ENCODE assay signal across 32 cellular contexts in genomic region chr17:20045476-20045875, GRCh38.
"Had no signal": no experiment of that assay in that cellular context is flagged by ENCODE, and none has a peak within 500 bp of the region (broad histone marks: within the 10 kb centered on the region; RNA-seq: fewer than 3 reads in every experiment).

No MANE protein-coding gene starts in this region.

- H3K9me3 Mint-ChIP-seq: activated B cell treated with CpG ODN at 0.5 μM for 24 hours; activated CD8-positive, alpha-beta T cell treated with anti-CD3 and anti-CD28 coated beads for 36 hours; activated T-cell treated with anti-CD3 and anti-CD28 coated beads, Interleukin-2, amount 50 U/mL, for 4 hours; activated T-helper 17 cell treated with anti-CD3 and anti-CD28 coated beads, Interleukin-2, amount 50 U/mL, for 72 hours; central memory CD8-positive, alpha-beta T cell; dendritic cell treated with granulocyte-macrophage colony-stimulating factor and Interleukin-4, amounts not matched to agents 40 ng/mL and 50 ng/mL, for 4 days; endodermal cell; T-helper 2 cell treated with Interferon-gamma antibody and Interleukin-4, amounts not matched to agents 5 μg/mL and 100 μg/mL, for 36 hours had no signal

- FAIRE-seq: astrocyte, bronchial epithelial cell, frontal cortex had no signal

- H3K27ac ChIP-seq: brain microvascular endothelial cell, coronary artery, WERI-Rb-1 had no signal

- H3K36me3 ChIP-seq: brain microvascular endothelial cell, WERI-Rb-1 had no signal

- ATAC-seq: activated CD4-positive, CD25-positive, alpha-beta regulatory T cell treated with anti-CD3 and anti-CD28 coated beads, Interleukin-2, amount 50 U/mL, for 24 hours; activated CD8-positive, alpha-beta T cell treated with anti-CD3 and anti-CD28 coated beads for 36 hours; activated T-cell treated with anti-CD3 and anti-CD28 coated beads, Interleukin-2, amount 50 U/mL, for 4 hours; activated T-helper 17 cell treated with anti-CD3 and anti-CD28 coated beads, Interleukin-2, amount 50 U/mL, for 72 hours; esophagus mucosa had no signal

- H3K36me3 Mint-ChIP-seq: activated naive CD8-positive, alpha-beta T cell had no signal

- H3K27ac Mint-ChIP-seq: activated B cell treated with CpG ODN at 0.5 μM for 24 hours; activated CD8-positive, alpha-beta T cell treated with anti-CD3 and anti-CD28 coated beads for 36 hours; activated naive CD8-positive, alpha-beta T cell; activated T-helper 17 cell treated with anti-CD3 and anti-CD28 coated beads, Interleukin-2, amount 50 U/mL, for 72 hours; endodermal cell; T-helper 2 cell treated with Interferon-gamma antibody and Interleukin-4, amounts not matched to agents 5 μg/mL and 100 μg/mL, for 36 hours had no signal

- H3K27me3 ChIP-seq: brain microvascular endothelial cell, dorsolateral prefrontal cortex had no signal

- H3K27me3 Mint-ChIP-seq: activated CD8-positive, alpha-beta T cell treated with anti-CD3 and anti-CD28 coated beads for 36 hours; activated T-helper 17 cell treated with anti-CD3 and anti-CD28 coated beads, Interleukin-2, amount 50 U/mL, for 72 hours; central memory CD8-positive, alpha-beta T cell; dendritic cell treated with granulocyte-macrophage colony-stimulating factor and Interleukin-4, amounts not matched to agents 40 ng/mL and 50 ng/mL, for 4 days had no signal

- H3K4me1 Mint-ChIP-seq: activated B cell treated with CpG ODN at 0.5 μM for 24 hours; activated T-helper 17 cell treated with anti-CD3 and anti-CD28 coated beads, Interleukin-2, amount 50 U/mL, for 72 hours; endodermal cell had no signal

- H3K4me3 ChIP-seq: coronary artery had no signal

- DNase-seq: activated B cell treated with CpG ODN at 0.5 μM for 24 hours; activated CD4-positive, alpha-beta T cell treated with anti-CD3 and anti-CD28 coated beads for 48 hours; activated CD4-positive, alpha-beta T cell treated with anti-CD3 and anti-CD28 coated beads, Interleukin-2, amount 50 U/mL, for 1 hour; activated CD4-positive, alpha-beta T cell treated with anti-CD3 and anti-CD28 coated beads, Interleukin-2, amount 50 U/mL, for 48 hours; activated CD8-positive, alpha-beta memory T cell treated with anti-CD3 and anti-CD28 coated beads for 24 hours; activated CD8-positive, alpha-beta T cell treated with anti-CD3 and anti-CD28 coated beads for 36 hours; activated effector memory CD4-positive, alpha-beta T cell treated with Interleukin-2 at 50 U/mL for 16 hours; activated gamma-delta T cell treated with Interleukin-2 at 50 U/mL for 16 hours; activated naive CD4-positive, alpha-beta T cell treated with anti-CD3 and anti-CD28 coated beads, Interleukin-2, amount 50 U/mL, for 16 hours; activated naive CD4-positive, alpha-beta T cell treated with Interleukin-2 at 50 U/mL for 16 hours; activated T-cell treated with anti-CD3 and anti-CD28 coated beads, Interleukin-2, amount 50 U/mL, for 4 hours; amniotic stem cell; anterior cingulate cortex; brain microvascular endothelial cell; dorsolateral prefrontal cortex; effector memory CD4-positive, alpha-beta T cell; endodermal cell; foreskin fibroblast; head of caudate nucleus; T1000; WERI-Rb-1 had no signal

- H3K4me3 Mint-ChIP-seq: activated B cell treated with CpG ODN at 0.5 μM for 24 hours; activated CD8-positive, alpha-beta T cell treated with anti-CD3 and anti-CD28 coated beads for 36 hours; activated naive CD8-positive, alpha-beta T cell; activated T-cell treated with anti-CD3 and anti-CD28 coated beads, Interleukin-2, amount 50 U/mL, for 4 hours; activated T-helper 17 cell treated with anti-CD3 and anti-CD28 coated beads, Interleukin-2, amount 50 U/mL, for 72 hours; central memory CD8-positive, alpha-beta T cell; dendritic cell treated with granulocyte-macrophage colony-stimulating factor and Interleukin-4, amounts not matched to agents 40 ng/mL and 50 ng/mL, for 4 days; endodermal cell; T-helper 2 cell treated with Interferon-gamma antibody and Interleukin-4, amounts not matched to agents 5 μg/mL and 100 μg/mL, for 36 hours had no signal
